ENCODE assay signal across 19 cellular contexts in the genomic region with DNA sequence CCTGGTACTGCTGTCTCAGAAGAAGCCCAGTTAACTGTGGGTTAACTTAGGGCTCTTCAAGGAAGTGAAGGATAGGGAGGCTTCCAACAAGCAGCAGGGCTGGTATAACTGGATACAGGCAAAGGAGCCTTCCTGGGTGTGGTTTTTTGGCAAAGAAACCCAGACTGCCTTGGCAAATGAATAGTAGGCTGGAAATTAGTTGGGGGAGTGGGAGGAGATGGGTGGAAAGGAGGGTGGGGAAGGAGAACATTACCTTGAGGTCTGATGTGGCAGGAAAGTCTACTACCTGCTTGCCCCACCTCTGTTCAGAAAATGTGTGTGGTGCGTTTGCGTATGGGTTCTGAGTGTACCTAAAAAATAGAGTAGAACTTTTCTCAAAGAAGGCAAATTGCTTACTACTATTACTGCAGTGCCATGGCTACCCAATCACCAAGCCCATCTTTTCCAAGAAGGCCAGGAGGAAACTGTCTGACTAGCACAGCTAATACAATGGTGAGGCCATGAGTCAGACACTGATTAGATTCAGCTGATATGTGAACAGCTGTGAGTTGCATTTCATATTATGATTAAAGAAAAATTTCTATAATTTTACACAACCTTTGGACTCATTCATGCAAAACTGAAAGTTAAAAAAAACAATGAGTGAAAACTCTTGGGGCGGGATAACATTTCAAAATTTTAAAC. TPM values are rescaled to one million over a fixed set of nuclear protein-coding genes. Genes with fewer than 3 reads are reported as not detected.
DNase-seq lines count a peak whose midpoint lies in the region; ATAC-seq, FAIRE-seq and TF ChIP-seq lines count a peak whose summit lies in the region.
"Had no signal": no experiment of that assay in that cellular context is flagged by ENCODE, and none has a peak within 500 bp of the region (broad histone marks: within the 10 kb centered on the region; RNA-seq: fewer than 3 reads in every experiment).

No MANE protein-coding gene starts in this region.

- H3K4me3 Mint-ChIP-seq in activated naive CD4-positive, alpha-beta T cell treated with anti-CD3 and anti-CD28 coated beads, Interleukin-2, amount 50 U/mL, for 24 hours = no peak overlapping the region
- H3K4me3 Mint-ChIP-seq: activated T-cell treated with anti-CD3 and anti-CD28 coated beads, Interleukin-2, amount 50 U/mL, for 24 hours; neural crest cell; T-helper 1 cell treated with Interleukin-12 subunit alpha and Interleukin-12 subunit beta and Interleukin-4 antibody, amounts not matched to agents 30 μg/mL and 1 μg/mL, for 36 hours had no signal

- H3K4me3 ChIP-seq in bronchial epithelial cell (ENCODE audit: low read depth, low read length) = no peak overlapping the region
- H3K4me3 ChIP-seq: heart right ventricle, Peyer's patch, testis had no signal

- peaks cover 2% of the 10 kb centered on the region for H3K36me3 Mint-ChIP-seq in activated naive CD4-positive, alpha-beta T cell treated with anti-CD3 and anti-CD28 coated beads, Interleukin-2, amount 50 U/mL, for 24 hours
- H3K36me3 Mint-ChIP-seq in activated naive CD4-positive, alpha-beta T cell treated with anti-CD3 and anti-CD28 coated beads, Interleukin-2, amount 50 U/mL, for 72 hours = peaks cover 15 to 22% of the 10 kb centered on the region in 2 donors

- peaks cover 1% of the 10 kb centered on the region for H3K27me3 Mint-ChIP-seq in activated naive CD4-positive, alpha-beta T cell treated with anti-CD3 and anti-CD28 coated beads, Interleukin-2, amount 50 U/mL, for 24 hours

- peak overlapping the region; percentile 35 for H3K27ac Mint-ChIP-seq in activated naive CD4-positive, alpha-beta T cell treated with anti-CD3 and anti-CD28 coated beads, Interleukin-2, amount 50 U/mL, for 24 hours
- no peak overlapping the region for H3K27ac Mint-ChIP-seq in activated naive CD4-positive, alpha-beta T cell treated with anti-CD3 and anti-CD28 coated beads, Interleukin-2, amount 50 U/mL, for 72 hours
- H3K27ac Mint-ChIP-seq: activated T-cell treated with anti-CD3 and anti-CD28 coated beads, Interleukin-2, amount 50 U/mL, for 24 hours; T-helper 1 cell treated with Interleukin-12 subunit alpha and Interleukin-12 subunit beta and Interleukin-4 antibody, amounts not matched to agents 30 μg/mL and 1 μg/mL, for 36 hours had no signal

- TF ChIP-seq CTCF in bronchial epithelial cell (IDR thresholded peaks at IDR 0.05; ENCODE audit: insufficient read depth, low read length, severe bottlenecking) = no peak

- no peaks in the 10 kb centered on the region for H3K36me3 ChIP-seq in bronchial epithelial cell (ENCODE audit: control insufficient read depth, insufficient read depth, low read length)
- H3K36me3 ChIP-seq: heart right ventricle, Peyer's patch had no signal

- peaks cover 34% of the 10 kb centered on the region for H3K4me1 Mint-ChIP-seq in activated naive CD4-positive, alpha-beta T cell treated with anti-CD3 and anti-CD28 coated beads, Interleukin-2, amount 50 U/mL, for 24 hours
- H3K4me1 Mint-ChIP-seq: neural crest cell had no signal

- peak; percentile 66 for FAIRE-seq in bronchial epithelial cell (lab: Jason Lieb, UNC)

- ATAC-seq in activated naive CD4-positive, alpha-beta T cell treated with anti-CD3 and anti-CD28 coated beads, Interleukin-2, amount 50 U/mL, for 72 hours = no peak
- ATAC-seq in HG02884 (IDR thresholded peaks at IDR 0.05; ENCODE audit: unreplicated experiment) = no peak
- ATAC-seq: HCT116 had no signal

- H3K27me3 ChIP-seq in bronchial epithelial cell (ENCODE audit: control insufficient read depth, insufficient read depth, low read length) = no peaks in the 10 kb centered on the region
- H3K27me3 ChIP-seq: heart right ventricle, Peyer's patch, testis had no signal

- no peak for DNase-seq in activated naive CD4-positive, alpha-beta T cell treated with anti-CD3 and anti-CD28 coated beads, Interleukin-2, amount 50 U/mL, for 72 hours (ENCODE audit: low spot score in 2 of 2)
- DNase-seq in bronchial epithelial cell (ENCODE audit: low read depth) (peak; percentile 84), kidney tubule cell (ENCODE audit: low spot score) (peak; percentile 53), ureter (ENCODE audit: low spot score) (peak; percentile 54), AG20443 (ENCODE audit: low spot score) (no peak), H4 (ENCODE audit: low spot score) (no peak)
- DNase-seq: activated T-cell treated with anti-CD3 and anti-CD28 coated beads, Interleukin-2, amount 50 U/mL, for 24 hours; aorta; effector CD4-positive, alpha-beta T cell; heart right ventricle; NCI-H1092; Peyer's patch; testis had no signal

- H3K9me3 Mint-ChIP-seq in activated naive CD4-positive, alpha-beta T cell treated with anti-CD3 and anti-CD28 coated beads, Interleukin-2, amount 50 U/mL, for 24 hours = peaks cover 3% of the 10 kb centered on the region
- H3K9me3 Mint-ChIP-seq in activated naive CD4-positive, alpha-beta T cell treated with anti-CD3 and anti-CD28 coated beads, Interleukin-2, amount 50 U/mL, for 72 hours = peaks cover 7 to 13% of the 10 kb centered on the region in 2 donors
- H3K9me3 Mint-ChIP-seq: activated T-cell treated with anti-CD3 and anti-CD28 coated beads, Interleukin-2, amount 50 U/mL, for 24 hours had no signal

RNA-seq across cellular contexts. Expression of a gene that starts 55.2 kb away (rescaled TPM):
- not detected for total RNA-seq in activated naive CD4-positive, alpha-beta T cell treated with anti-CD3 and anti-CD28 coated beads, Interleukin-2, amount 50 U/mL, for 72 hours
- total RNA-seq in bronchial epithelial cell = 3.9 and 6.3 TPM in 2 replicates
- 242 TPM for total RNA-seq in ureter
- total RNA-seq in H4 (2014; rRNA removed; shearing (Covaris generic)) = not detected in 2 replicates
- total RNA-seq: A673, Peyer's patch, testis had no signal

Comparison
In these comparisons a context has a peak if more than half of its experiments do, and no peak if none do; other contexts are left out.
1. DNase-seq: peak in bronchial epithelial cell (single experiment), kidney tubule cell (single experiment) and ureter (single experiment); none in activated naive CD4-positive, alpha-beta T cell treated with anti-CD3 and anti-CD28 coated beads, Interleukin-2, amount 50 U/mL, for 72 hours (0 of 2), AG20443 (single experiment) and H4 (single experiment).
2. RNA of a gene that starts 55.2 kb away (total RNA-seq): 242 TPM in ureter (single experiment); 3.9 to 6.3 TPM in bronchial epithelial cell, not detected in activated naive CD4-positive, alpha-beta T cell treated with anti-CD3 and anti-CD28 coated beads, Interleukin-2, amount 50 U/mL, for 72 hours and not detected in H4; every median in the first group is over 10 times any median in the second.